Comparison of ENCODE assay signal across 11 cellular contexts in the genomic region with DNA sequence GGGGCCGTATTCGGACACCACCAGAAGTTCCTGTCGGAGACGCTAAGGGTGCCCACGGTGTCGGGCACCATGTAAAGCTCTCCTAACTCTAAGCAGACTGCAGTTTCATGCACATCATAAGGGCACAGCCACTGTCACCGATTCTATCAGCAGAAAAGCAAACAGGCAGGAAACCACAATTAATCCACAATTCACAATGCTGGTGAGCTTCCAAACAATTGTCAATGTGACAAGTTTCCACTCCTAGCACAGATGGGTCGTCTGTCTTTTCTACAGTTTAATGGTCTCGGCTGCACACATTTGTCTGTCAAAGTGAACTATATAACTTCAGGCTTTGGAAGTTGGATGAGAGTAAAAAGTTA. TPM values are rescaled to one million over a fixed set of nuclear protein-coding genes. Genes with fewer than 3 reads are reported as not detected.
DNase-seq lines count a peak whose midpoint lies in the region; ATAC-seq and TF ChIP-seq lines count a peak whose summit lies in the region.
"Had no signal": no experiment of that assay in that cellular context is flagged by ENCODE, and none has a peak within 500 bp of the region (broad histone marks: within the 10 kb centered on the region; RNA-seq: fewer than 3 reads in every experiment).

No MANE protein-coding gene starts in this region.

- peaks cover 3 to 17% (median 14%) of the 10 kb centered on the region in 9 donors for H3K4me1 ChIP-seq in heart right ventricle
- no peaks in the 10 kb centered on the region for H3K4me1 ChIP-seq in iPS-20b (ENCODE audit: insufficient read depth, low read length)
- H3K4me1 ChIP-seq: BE2C had no signal

- no peaks in the 10 kb centered on the region for H3K9me3 ChIP-seq in heart right ventricle
- H3K9me3 ChIP-seq in iPS-20b (ENCODE audit: insufficient read depth, low read depth, low read length): no peaks in the 10 kb centered on the region
- H3K9me3 ChIP-seq: BE2C had no signal

- intact Hi-C loops in heart right ventricle (cut with DNase I) (no loop called here), cardiac septum (cut with DNase I) (no loop called here)
- intact Hi-C loops in activated T-helper 1 cell treated with anti-CD3 and anti-CD28 coated beads, Interleukin-12 subunit alpha, Interleukin-12 subunit beta, Interleukin-2, Interleukin-4 antibody, amounts not matched to agents 30 ng/mL and 10 ng/mL and 1 ng/mL, durations not matched to agents 14 hours and 24 hours and 36 hours (cut with micrococcal nuclease): no loop called here

- DNase-seq in heart right ventricle (no peak), cardiac septum (ENCODE audit: low spot score) (no peak), type B pancreatic cell (ENCODE audit: extremely low spot score, unreplicated experiment) (no peak)
- no peak for DNase-seq in activated T-helper 1 cell treated with anti-CD3 and anti-CD28 coated beads, Interleukin-12 subunit alpha, Interleukin-12 subunit beta, Interleukin-2, Interleukin-4 antibody, amounts not matched to agents 30 ng/mL and 10 ng/mL and 1 ng/mL, durations not matched to agents 14 hours and 24 hours and 36 hours (ENCODE audit: low spot score)
- DNase-seq: BE2C, NCI-H2029 treated with DMSO at 0.1 percent for 48 hours had no signal

- no peak for TF ChIP-seq CTCF in heart right ventricle (IDR thresholded peaks at IDR 0.05)
- TF ChIP-seq CTCF in type B pancreatic cell (conservative IDR thresholded peaks at IDR 0.05): no peak

- H3K27ac ChIP-seq in heart right ventricle (no peak overlapping the region), iPS-20b (ENCODE audit: low read length) (no peak overlapping the region)

- WGBS in heart right ventricle, 2 donors: 45 to 48% methylated on average over 9 of the region's 9 CpGs

- H3K9ac ChIP-seq in iPS-20b (ENCODE audit: low read depth, low read length): no peak overlapping the region

- H3K27me3 Mint-ChIP-seq in activated T-helper 1 cell treated with anti-CD3 and anti-CD28 coated beads, Interleukin-12 subunit alpha, Interleukin-12 subunit beta, Interleukin-2, Interleukin-4 antibody, amounts not matched to agents 30 ng/mL and 10 ng/mL and 1 ng/mL, durations not matched to agents 14 hours and 24 hours and 36 hours (ENCODE audit: insufficient read depth): peaks cover 25% of the 10 kb centered on the region
- peaks cover 34% of the 10 kb centered on the region for H3K27me3 Mint-ChIP-seq in type B pancreatic cell

- H3K27ac Mint-ChIP-seq in activated T-helper 1 cell treated with anti-CD3 and anti-CD28 coated beads, Interleukin-12 subunit alpha, Interleukin-12 subunit beta, Interleukin-2, Interleukin-4 antibody, amounts not matched to agents 30 ng/mL and 10 ng/mL and 1 ng/mL, durations not matched to agents 14 hours and 24 hours and 36 hours: no peak overlapping the region
- H3K27ac Mint-ChIP-seq in type B pancreatic cell: no peak overlapping the region

- H3K9me3 Mint-ChIP-seq in activated T-helper 1 cell treated with anti-CD3 and anti-CD28 coated beads, Interleukin-12 subunit alpha, Interleukin-12 subunit beta, Interleukin-2, Interleukin-4 antibody, amounts not matched to agents 30 ng/mL and 10 ng/mL and 1 ng/mL, durations not matched to agents 14 hours and 24 hours and 36 hours: no peaks in the 10 kb centered on the region
- H3K9me3 Mint-ChIP-seq in type B pancreatic cell: no peaks in the 10 kb centered on the region

- H3K4me3 ChIP-seq in heart right ventricle (peak overlapping the region in 8 of 10 donors; percentile 54 to 63 (median 59)), iPS-20b (ENCODE audit: low read length) (peak overlapping the region; percentile 80; the same call in 1 of the 2 replicates)

- peaks cover 14% of the 10 kb centered on the region for H3K36me3 Mint-ChIP-seq in activated T-helper 1 cell treated with anti-CD3 and anti-CD28 coated beads, Interleukin-12 subunit alpha, Interleukin-12 subunit beta, Interleukin-2, Interleukin-4 antibody, amounts not matched to agents 30 ng/mL and 10 ng/mL and 1 ng/mL, durations not matched to agents 14 hours and 24 hours and 36 hours (ENCODE audit: low read depth)
- peaks cover 20% of the 10 kb centered on the region for H3K36me3 Mint-ChIP-seq in type B pancreatic cell

- ATAC-seq in heart right ventricle (no peak), GM18517 (IDR thresholded peaks at IDR 0.05; ENCODE audit: unreplicated experiment) (no peak), GM18520 (IDR thresholded peaks at IDR 0.05; ENCODE audit: unreplicated experiment) (no peak), GM18873 (IDR thresholded peaks at IDR 0.05; ENCODE audit: low FRiP score, unreplicated experiment) (no peak)

- peaks cover 7% of the 10 kb centered on the region for H3K4me1 Mint-ChIP-seq in activated T-helper 1 cell treated with anti-CD3 and anti-CD28 coated beads, Interleukin-12 subunit alpha, Interleukin-12 subunit beta, Interleukin-2, Interleukin-4 antibody, amounts not matched to agents 30 ng/mL and 10 ng/mL and 1 ng/mL, durations not matched to agents 14 hours and 24 hours and 36 hours (ENCODE audit: low read depth)
- peaks cover 3% of the 10 kb centered on the region for H3K4me1 Mint-ChIP-seq in type B pancreatic cell (ENCODE audit: unreplicated experiment)

- H3K27me3 ChIP-seq in heart right ventricle (peaks cover 0 to 27% (median 20%) of the 10 kb centered on the region in 7 donors), iPS-20b (ENCODE audit: insufficient read depth, low read length) (peaks cover 52% of the 10 kb centered on the region)
- H3K27me3 ChIP-seq: BE2C had no signal

- peak overlapping the region; percentile 42 for H3K4me3 Mint-ChIP-seq in activated T-helper 1 cell treated with anti-CD3 and anti-CD28 coated beads, Interleukin-12 subunit alpha, Interleukin-12 subunit beta, Interleukin-2, Interleukin-4 antibody, amounts not matched to agents 30 ng/mL and 10 ng/mL and 1 ng/mL, durations not matched to agents 14 hours and 24 hours and 36 hours
- H3K4me3 Mint-ChIP-seq in type B pancreatic cell: peak overlapping the region; percentile 52

- H3K36me3 ChIP-seq in heart right ventricle (peaks cover 0 to 24% (median 14%) of the 10 kb centered on the region in 9 donors), iPS-20b (ENCODE audit: insufficient read depth, low read depth, low read length) (peaks cover 21% of the 10 kb centered on the region)

RNA-seq across cellular contexts. Expression of a gene that starts 8.8 kb away (rescaled TPM):
- total RNA-seq in heart right ventricle (under 1 TPM in 4 of 10 donors, not detected in 6; 0.17 to 0.32 (median 0.20) TPM), cardiac septum (not detected), type B pancreatic cell (ENCODE audit: low replicate concordance) (1.4 and 2.8 TPM in 2 replicates)
- under 1 TPM; 0.04 to 0.15 TPM for polyA plus RNA-seq in heart right ventricle
- total RNA-seq in activated T-helper 1 cell treated with anti-CD3 and anti-CD28 coated beads, Interleukin-12 subunit alpha, Interleukin-12 subunit beta, Interleukin-2, Interleukin-4 antibody, amounts not matched to agents 30 ng/mL and 10 ng/mL and 1 ng/mL, durations not matched to agents 14 hours and 24 hours and 36 hours: not detected in 2 replicates
- total RNA-seq: lung microvascular endothelial cell had no signal
